Comparison of ENCODE assay signal across 8 cellular contexts in genomic region chr4:94758700-94759399, GRCh38.
A peak's percentile ranks its signal among the peaks of the same experiment; 100 is the strongest.
DNase-seq lines count a peak whose midpoint lies in the region; ATAC-seq lines count a peak whose summit lies in the region.

No MANE protein-coding gene starts in this region.

- peak overlapping the region; percentile 14 for H3K9ac ChIP-seq in HUES6 (ENCODE audit: low read length)

- no peak for DNase-seq in activated naive CD8-positive, alpha-beta T cell treated with anti-CD3 and anti-CD28 coated beads, Interleukin-2, amount 50 U/mL, for 24 hours
- DNase-seq in iPS-NIHi11 (ENCODE audit: low spot score): peak; percentile 35
- DNase-seq in HK-2 (ENCODE audit: unreplicated experiment): no peak
- DNase-seq in amniotic stem cell (lab: John Stamatoyannopoulos, UW): no peak
- DNase-seq in GM19238 (ENCODE audit: insufficient read length, low spot score): no peak

- peaks cover 55% of the 10 kb centered on the region for H3K27me3 Mint-ChIP-seq in activated naive CD8-positive, alpha-beta T cell treated with anti-CD3 and anti-CD28 coated beads, Interleukin-2, amount 50 U/mL, for 24 hours
- H3K27me3 Mint-ChIP-seq in stimulated activated memory B cell treated with anti-CD40 and anti-IgM and Interleukin-4, amounts not matched to agents 10 μg/mL and 1 μg/mL and 100 μg/mL, for 72 hours: peaks cover 68% of the 10 kb centered on the region

- H3K9me3 Mint-ChIP-seq in activated naive CD8-positive, alpha-beta T cell treated with anti-CD3 and anti-CD28 coated beads, Interleukin-2, amount 50 U/mL, for 24 hours: no peaks in the 10 kb centered on the region
- no peaks in the 10 kb centered on the region for H3K9me3 Mint-ChIP-seq in stimulated activated memory B cell treated with anti-CD40 and anti-IgM and Interleukin-4, amounts not matched to agents 10 μg/mL and 1 μg/mL and 100 μg/mL, for 72 hours

- no peak overlapping the region for H3K27ac Mint-ChIP-seq in activated naive CD8-positive, alpha-beta T cell treated with anti-CD3 and anti-CD28 coated beads, Interleukin-2, amount 50 U/mL, for 24 hours
- no peak overlapping the region for H3K27ac Mint-ChIP-seq in stimulated activated memory B cell treated with anti-CD40 and anti-IgM and Interleukin-4, amounts not matched to agents 10 μg/mL and 1 μg/mL and 100 μg/mL, for 72 hours

- no peak for ATAC-seq in activated naive CD8-positive, alpha-beta T cell treated with anti-CD3 and anti-CD28 coated beads, Interleukin-2, amount 50 U/mL, for 24 hours
- peak; percentile 46 for ATAC-seq in stimulated activated memory B cell treated with anti-CD40 and anti-IgM and Interleukin-4, amounts not matched to agents 10 μg/mL and 1 μg/mL and 100 μg/mL, for 72 hours
- no peak for ATAC-seq in GM21717 (IDR thresholded peaks at IDR 0.05; ENCODE audit: unreplicated experiment)

- H3K4me1 ChIP-seq in HUES6 (ENCODE audit: control insufficient read depth, insufficient read depth, low read length): no peaks in the 10 kb centered on the region

- H3K4me3 Mint-ChIP-seq in activated naive CD8-positive, alpha-beta T cell treated with anti-CD3 and anti-CD28 coated beads, Interleukin-2, amount 50 U/mL, for 24 hours: peak overlapping the region; percentile 60
- peak overlapping the region; percentile 39 for H3K4me3 Mint-ChIP-seq in stimulated activated memory B cell treated with anti-CD40 and anti-IgM and Interleukin-4, amounts not matched to agents 10 μg/mL and 1 μg/mL and 100 μg/mL, for 72 hours

- H3K27me3 ChIP-seq in HUES6 (ENCODE audit: control insufficient read depth, insufficient read depth, low read length): peaks cover 78% of the 10 kb centered on the region

- no peaks in the 10 kb centered on the region for H3K36me3 Mint-ChIP-seq in activated naive CD8-positive, alpha-beta T cell treated with anti-CD3 and anti-CD28 coated beads, Interleukin-2, amount 50 U/mL, for 24 hours (ENCODE audit: low read depth)
- H3K36me3 Mint-ChIP-seq in stimulated activated memory B cell treated with anti-CD40 and anti-IgM and Interleukin-4, amounts not matched to agents 10 μg/mL and 1 μg/mL and 100 μg/mL, for 72 hours: no peaks in the 10 kb centered on the region

- no peaks in the 10 kb centered on the region for H3K9me3 ChIP-seq in HUES6 (ENCODE audit: control insufficient read depth, insufficient read depth, low read depth, low read length)

- no peaks in the 10 kb centered on the region for H3K36me3 ChIP-seq in HUES6 (ENCODE audit: control insufficient read depth, insufficient read depth, low read length)

- H3K4me3 ChIP-seq in HUES6 (ENCODE audit: low read depth, low read length): peak overlapping the region; percentile 74

- H3K4me1 Mint-ChIP-seq in activated naive CD8-positive, alpha-beta T cell treated with anti-CD3 and anti-CD28 coated beads, Interleukin-2, amount 50 U/mL, for 24 hours: peaks cover 7% of the 10 kb centered on the region
- peaks cover 8% of the 10 kb centered on the region for H3K4me1 Mint-ChIP-seq in stimulated activated memory B cell treated with anti-CD40 and anti-IgM and Interleukin-4, amounts not matched to agents 10 μg/mL and 1 μg/mL and 100 μg/mL, for 72 hours

- H3K27ac ChIP-seq in HUES6 (ENCODE audit: low read depth, low read length): no peak overlapping the region
